1 cellular context compared by ENCODE assay signal in the genomic region with DNA sequence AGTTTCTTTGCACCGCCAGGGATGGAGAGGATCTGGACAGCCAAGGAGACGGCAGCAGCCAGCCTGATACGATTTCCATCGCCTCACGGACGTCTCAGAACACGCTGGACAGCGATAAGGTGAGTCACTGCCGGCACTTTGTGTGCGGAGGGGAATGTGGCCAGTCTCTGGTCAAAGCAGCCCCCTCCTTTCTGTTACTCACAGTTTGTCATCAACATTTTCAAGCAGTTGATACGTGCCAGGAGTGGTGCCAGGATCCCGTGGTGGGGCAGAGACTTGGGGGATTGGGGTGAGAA.
TF ChIP-seq lines count a peak whose summit lies in the region.

No MANE protein-coding gene starts in this region.

TF ChIP-seq in SK-N-SH treated with all-trans-retinoic acid at 6 μM for 48 hours, 23 proteins besides CTCF, POLR2A, EP300 and RAD21 (continued from another document):
- TF ChIP-seq, protein P1, sequence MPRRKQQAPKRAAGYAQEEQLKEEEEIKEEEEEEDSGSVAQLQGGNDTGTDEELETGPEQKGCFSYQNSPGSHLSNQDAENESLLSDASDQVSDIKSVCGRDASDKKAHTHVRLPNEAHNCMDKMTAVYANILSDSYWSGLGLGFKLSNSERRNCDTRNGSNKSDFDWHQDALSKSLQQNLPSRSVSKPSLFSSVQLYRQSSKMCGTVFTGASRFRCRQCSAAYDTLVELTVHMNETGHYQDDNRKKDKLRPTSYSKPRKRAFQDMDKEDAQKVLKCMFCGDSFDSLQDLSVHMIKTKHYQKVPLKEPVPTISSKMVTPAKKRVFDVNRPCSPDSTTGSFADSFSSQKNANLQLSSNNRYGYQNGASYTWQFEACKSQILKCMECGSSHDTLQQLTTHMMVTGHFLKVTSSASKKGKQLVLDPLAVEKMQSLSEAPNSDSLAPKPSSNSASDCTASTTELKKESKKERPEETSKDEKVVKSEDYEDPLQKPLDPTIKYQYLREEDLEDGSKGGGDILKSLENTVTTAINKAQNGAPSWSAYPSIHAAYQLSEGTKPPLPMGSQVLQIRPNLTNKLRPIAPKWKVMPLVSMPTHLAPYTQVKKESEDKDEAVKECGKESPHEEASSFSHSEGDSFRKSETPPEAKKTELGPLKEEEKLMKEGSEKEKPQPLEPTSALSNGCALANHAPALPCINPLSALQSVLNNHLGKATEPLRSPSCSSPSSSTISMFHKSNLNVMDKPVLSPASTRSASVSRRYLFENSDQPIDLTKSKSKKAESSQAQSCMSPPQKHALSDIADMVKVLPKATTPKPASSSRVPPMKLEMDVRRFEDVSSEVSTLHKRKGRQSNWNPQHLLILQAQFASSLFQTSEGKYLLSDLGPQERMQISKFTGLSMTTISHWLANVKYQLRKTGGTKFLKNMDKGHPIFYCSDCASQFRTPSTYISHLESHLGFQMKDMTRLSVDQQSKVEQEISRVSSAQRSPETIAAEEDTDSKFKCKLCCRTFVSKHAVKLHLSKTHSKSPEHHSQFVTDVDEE (CRISPR knock-in tag; IDR thresholded peaks at IDR 0.05), result no peak
- no peak for TF ChIP-seq PPARA (CRISPR knock-in tag; IDR thresholded peaks at IDR 0.05; ENCODE audit: borderline replicate concordance)
- no peak for TF ChIP-seq ZNF565 (CRISPR knock-in tag; conservative IDR thresholded peaks at IDR 0.05; ENCODE audit: low read depth)
- TF ChIP-seq, protein P2, sequence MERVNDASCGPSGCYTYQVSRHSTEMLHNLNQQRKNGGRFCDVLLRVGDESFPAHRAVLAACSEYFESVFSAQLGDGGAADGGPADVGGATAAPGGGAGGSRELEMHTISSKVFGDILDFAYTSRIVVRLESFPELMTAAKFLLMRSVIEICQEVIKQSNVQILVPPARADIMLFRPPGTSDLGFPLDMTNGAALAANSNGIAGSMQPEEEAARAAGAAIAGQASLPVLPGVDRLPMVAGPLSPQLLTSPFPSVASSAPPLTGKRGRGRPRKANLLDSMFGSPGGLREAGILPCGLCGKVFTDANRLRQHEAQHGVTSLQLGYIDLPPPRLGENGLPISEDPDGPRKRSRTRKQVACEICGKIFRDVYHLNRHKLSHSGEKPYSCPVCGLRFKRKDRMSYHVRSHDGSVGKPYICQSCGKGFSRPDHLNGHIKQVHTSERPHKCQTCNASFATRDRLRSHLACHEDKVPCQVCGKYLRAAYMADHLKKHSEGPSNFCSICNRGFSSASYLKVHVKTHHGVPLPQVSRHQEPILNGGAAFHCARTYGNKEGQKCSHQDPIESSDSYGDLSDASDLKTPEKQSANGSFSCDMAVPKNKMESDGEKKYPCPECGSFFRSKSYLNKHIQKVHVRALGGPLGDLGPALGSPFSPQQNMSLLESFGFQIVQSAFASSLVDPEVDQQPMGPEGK (CRISPR knock-in tag; IDR thresholded peaks at IDR 0.05; ENCODE audit: borderline replicate concordance), result no peak; the same call in 1 of the 2 replicates
- no peak for TF ChIP-seq OSR1 (CRISPR knock-in tag; IDR thresholded peaks at IDR 0.05)
